In genomic region chr10:58982470-58983239, GRCh38 we compare ENCODE assay signal across 18 cellular contexts.
DNase-seq lines count a peak whose midpoint lies in the region; ATAC-seq and TF ChIP-seq lines count a peak whose summit lies in the region.
"Had no signal": no experiment of that assay in that cellular context is flagged by ENCODE, and none has a peak within 500 bp of the region (broad histone marks: within the 10 kb centered on the region; RNA-seq: fewer than 3 reads in every experiment).

No MANE protein-coding gene starts in this region.

- H3F3A ChIP-seq in neural progenitor cell (ENCODE audit: low read depth) = peaks cover 4% of the 10 kb centered on the region

- H3K4me1 Mint-ChIP-seq in endodermal cell = peaks cover 51% of the 10 kb centered on the region
- peaks cover 31% of the 10 kb centered on the region for H3K4me1 Mint-ChIP-seq in neural progenitor cell
- H3K4me1 Mint-ChIP-seq: B cell; CD8-positive, alpha-beta memory T cell had no signal

- no peak overlapping the region for H3K9ac ChIP-seq in HUES64 (ENCODE audit: low read depth, low read length)
- H3K9ac ChIP-seq in endodermal cell (ENCODE audit: extremely low read depth, low read length, poor library complexity, severe bottlenecking) = peak overlapping the region; percentile 76
- H3K9ac ChIP-seq in neural progenitor cell = no peak overlapping the region

- H3K4me1 ChIP-seq in HUES64 (ENCODE audit: insufficient read depth, low read length) (peaks cover 33% of the 10 kb centered on the region), endodermal cell (ENCODE audit: control insufficient read depth, insufficient read depth, low read length) (peaks cover 35% of the 10 kb centered on the region), neural progenitor cell (peaks cover 28% of the 10 kb centered on the region)

- H3K79me2 ChIP-seq in neural progenitor cell (ENCODE audit: low read depth) = no peaks in the 10 kb centered on the region

- no peak for TF ChIP-seq CTCF in endodermal cell (conservative IDR thresholded peaks at IDR 0.05)
- TF ChIP-seq CTCF in neural progenitor cell (IDR thresholded peaks at IDR 0.05) = no peak

- no peaks in the 10 kb centered on the region for H3K36me3 Mint-ChIP-seq in endodermal cell (ENCODE audit: low read depth)
- H3K36me3 Mint-ChIP-seq in neural progenitor cell = no peaks in the 10 kb centered on the region
- H3K36me3 Mint-ChIP-seq: CD8-positive, alpha-beta memory T cell had no signal

- H4K20me1 ChIP-seq in neural progenitor cell (ENCODE audit: low read depth) = no peaks in the 10 kb centered on the region

- peak overlapping the region; percentile 28 for H3K4me2 ChIP-seq in neural progenitor cell
- H3K4me2 ChIP-seq: PC-9 had no signal

- H3K27me3 ChIP-seq in HUES64 (ENCODE audit: insufficient read depth, low read length) (no peaks in the 10 kb centered on the region), endodermal cell (ENCODE audit: control insufficient read depth, insufficient read depth, low read length, poor library complexity, severe bottlenecking) (no peaks in the 10 kb centered on the region), neural progenitor cell (no peaks in the 10 kb centered on the region)

- H3K4me3 Mint-ChIP-seq in endodermal cell (no peak overlapping the region), neural progenitor cell (peak overlapping the region; percentile 18)
- H3K4me3 Mint-ChIP-seq: B cell; CD8-positive, alpha-beta memory T cell had no signal

- ATAC-seq in GM21717 (IDR thresholded peaks at IDR 0.05; ENCODE audit: unreplicated experiment) = no peak
- ATAC-seq: HCT116, K562 had no signal

- H3K27me3 Mint-ChIP-seq in endodermal cell (ENCODE audit: insufficient read depth) = no peaks in the 10 kb centered on the region
- H3K27me3 Mint-ChIP-seq in neural progenitor cell (ENCODE audit: insufficient read depth, low read depth) = peaks cover 2% of the 10 kb centered on the region
- H3K27me3 Mint-ChIP-seq: B cell; CD8-positive, alpha-beta memory T cell had no signal

- DNase-seq in DMS53 (lab: John Stamatoyannopoulos, UW) (peak; percentile 61), endodermal cell (peak; percentile 48), neural progenitor cell (ENCODE audit: low spot score) (no peak), H4 (ENCODE audit: low spot score) (no peak), pons (ENCODE audit: low spot score) (no peak), ureter (ENCODE audit: low spot score) (no peak)
- DNase-seq: ACHN; CD8-positive, alpha-beta memory T cell; NCI-H146; NCI-H2107; NCI-H446; NCI-H774; PC-9 had no signal

- H3K9me3 ChIP-seq in HUES64 (ENCODE audit: insufficient read depth, low read depth, low read length) (no peaks in the 10 kb centered on the region), endodermal cell (ENCODE audit: control insufficient read depth, low read length) (no peaks in the 10 kb centered on the region), neural progenitor cell (ENCODE audit: low read depth) (no peaks in the 10 kb centered on the region)

- H2AFZ ChIP-seq in neural progenitor cell (replicated peaks) = no peak overlapping the region
- H2AFZ ChIP-seq: PC-9 had no signal

- H3K9me3 Mint-ChIP-seq in endodermal cell (no peaks in the 10 kb centered on the region), neural progenitor cell (no peaks in the 10 kb centered on the region)
- H3K9me3 Mint-ChIP-seq: CD8-positive, alpha-beta memory T cell had no signal

- H3K36me3 ChIP-seq in HUES64 (ENCODE audit: insufficient read depth, low read length) (no peaks in the 10 kb centered on the region), endodermal cell (ENCODE audit: control insufficient read depth, insufficient read depth, low read length) (no peaks in the 10 kb centered on the region), neural progenitor cell (no peaks in the 10 kb centered on the region)

- WGBS in HUES64 = 92% methylated on average over 2 of the region's 3 CpGs
- WGBS in endodermal cell (ENCODE audit: insufficient coverage in 1 of 2, insufficient read length in 1 of 2), 2 experiments = 89 to 96% methylated on average over 2 of the region's 3 CpGs

- H3K4me3 ChIP-seq in HUES64 (ENCODE audit: low read length) = no peak overlapping the region
- peak overlapping the region; percentile 42 for H3K4me3 ChIP-seq in endodermal cell (ENCODE audit: low read length)
- H3K4me3 ChIP-seq in neural progenitor cell = no peak overlapping the region
- H3K4me3 ChIP-seq: K562, PC-9 had no signal

- H3K27ac Mint-ChIP-seq in endodermal cell = peak overlapping the region; percentile 94
- no peak overlapping the region for H3K27ac Mint-ChIP-seq in neural progenitor cell
- H3K27ac Mint-ChIP-seq: B cell; CD8-positive, alpha-beta memory T cell had no signal

- H3K27ac ChIP-seq in HUES64 (ENCODE audit: low read depth, low read length) (peak overlapping the region; percentile 42; the same call in 1 of the 2 replicates), endodermal cell (ENCODE audit: low read depth, low read length) (peak overlapping the region; percentile 90), neural progenitor cell (no peak overlapping the region)
- H3K27ac ChIP-seq: PC-9 had no signal

Comparison
In these comparisons a context has a peak if more than half of its experiments do, and no peak if none do; other contexts are left out.
1. DNase-seq: peak in DMS53 (single experiment) and endodermal cell (single experiment); none in neural progenitor cell (single experiment), H4 (single experiment), pons (single experiment) and ureter (single experiment).